8 cellular contexts compared by ENCODE assay signal in genomic region chr7:129825554-129826267, GRCh38.
DNase-seq lines count a peak whose midpoint lies in the region; ATAC-seq, FAIRE-seq and TF ChIP-seq lines count a peak whose summit lies in the region.

No MANE protein-coding gene starts in this region.

- no peak for TF ChIP-seq POLR2A in spleen (IDR thresholded peaks at IDR 0.05)

- ATAC-seq in HG02884 (IDR thresholded peaks at IDR 0.05; ENCODE audit: unreplicated experiment): peak; percentile 51

- no peaks in the 10 kb centered on the region for H3K36me3 ChIP-seq in bronchial epithelial cell (ENCODE audit: control insufficient read depth, insufficient read depth, low read length)
- no peaks in the 10 kb centered on the region for H3K36me3 ChIP-seq in spleen

- DNase-seq in NCI-H524 (lab: John Stamatoyannopoulos, UW) (peak; percentile 41 to 84), NCI-H524 treated with DMSO at 0.1 percent for 48 hours (lab: John Stamatoyannopoulos, UW) (no peak), NCI-H1930 (lab: John Stamatoyannopoulos, UW) (peak; percentile 89 to 92), bronchial epithelial cell (ENCODE audit: low read depth) (peak; percentile 49), inferior parietal cortex (ENCODE audit: extremely low spot score) (peak; percentile 80), spleen (peak; percentile 99)

- FAIRE-seq in bronchial epithelial cell (lab: Jason Lieb, UNC): no peak

- peak overlapping the region in 4 of 8 donors; percentile 34 to 83 (median 65) for H3K27ac ChIP-seq in spleen

- no peaks in the 10 kb centered on the region for H3K9me3 ChIP-seq in spleen

- WGBS in spleen, 5 donors: 1 to 5% (median 2%) methylated on average over 22 to 57 of the region's 58 CpGs

- TF ChIP-seq CTCF in WI38 (IDR thresholded peaks at IDR 0.05; ENCODE audit: low read depth, low read length): no peak; the same call in none of the 2 replicates
- TF ChIP-seq CTCF in bronchial epithelial cell (IDR thresholded peaks at IDR 0.05; ENCODE audit: insufficient read depth, low read length, severe bottlenecking): peak; percentile 64
- TF ChIP-seq CTCF in spleen (IDR thresholded peaks at IDR 0.05 in 8 of 11, conservative IDR thresholded peaks at IDR 0.05 in 3 of 11): peak in 10 of 11 experiments; percentile 29 to 100 (median 98)

- intact Hi-C loops in spleen (cut with DNase I; ENCODE audit: low total_unique reads): loop anchor here (10.0 kb wide), 2 partner anchors 161 to 461 kb away; no protein-coding TSS in a partner anchor

- peaks cover 8 to 43% (median 32%) of the 10 kb centered on the region in 6 donors for H3K4me1 ChIP-seq in spleen

- H3K27me3 ChIP-seq in bronchial epithelial cell (ENCODE audit: control insufficient read depth, insufficient read depth, low read length) (no peaks in the 10 kb centered on the region), spleen (replicated peaks in 1 of 7) (peaks cover 0 to 6% (median 0%) of the 10 kb centered on the region in 7 donors)

- peak overlapping the region; percentile 81 for H3K4me3 ChIP-seq in WI38 (ENCODE audit: low read depth, low read length)
- H3K4me3 ChIP-seq in bronchial epithelial cell (ENCODE audit: low read depth, low read length): peak overlapping the region; percentile 78
- H3K4me3 ChIP-seq in spleen: peak overlapping the region; percentile 60 to 82 (median 72)
